In the genomic region with DNA sequence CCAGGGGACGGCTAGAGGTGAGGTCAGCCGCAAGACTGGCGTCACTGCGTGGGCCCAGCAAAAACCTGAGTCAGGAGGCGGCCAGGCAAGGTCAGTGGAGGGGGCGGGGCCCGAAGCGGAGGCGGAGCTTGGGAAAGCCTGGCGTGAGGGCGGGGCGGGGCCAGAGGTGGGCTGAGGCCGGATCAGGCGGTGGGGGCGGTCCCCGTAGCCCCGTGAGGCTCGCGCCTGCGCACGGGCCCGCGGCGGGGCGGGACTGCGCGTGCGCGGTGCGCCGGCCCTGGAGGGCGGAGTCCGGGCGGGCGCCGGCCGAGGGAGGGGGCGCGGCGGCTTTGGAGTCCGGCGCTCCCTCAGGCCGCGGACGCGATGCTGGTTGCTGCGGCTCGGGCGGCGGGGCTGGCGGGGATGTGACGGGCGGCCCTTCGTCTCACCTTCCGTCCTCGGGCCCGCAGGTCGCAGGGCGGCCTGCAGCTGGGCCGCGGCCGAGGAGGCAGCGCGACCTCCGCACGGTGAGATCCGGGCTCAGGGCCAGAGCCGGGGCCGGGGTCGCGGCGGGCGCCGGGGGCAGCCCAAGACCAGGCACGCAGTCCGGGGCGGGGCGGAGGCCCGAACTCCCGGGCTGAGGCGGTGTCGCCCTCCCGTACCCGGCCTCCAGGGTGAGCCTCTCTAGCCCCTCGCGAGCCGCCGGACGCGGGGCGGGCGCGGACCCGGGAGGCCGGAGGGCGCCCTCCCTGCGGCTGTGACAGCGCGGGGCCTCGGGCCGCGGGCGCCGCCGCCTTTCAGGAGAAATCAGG, we compare ENCODE assay signal across 1 cellular context.
TF ChIP-seq lines count a peak whose summit lies in the region.

A gene with protein sequence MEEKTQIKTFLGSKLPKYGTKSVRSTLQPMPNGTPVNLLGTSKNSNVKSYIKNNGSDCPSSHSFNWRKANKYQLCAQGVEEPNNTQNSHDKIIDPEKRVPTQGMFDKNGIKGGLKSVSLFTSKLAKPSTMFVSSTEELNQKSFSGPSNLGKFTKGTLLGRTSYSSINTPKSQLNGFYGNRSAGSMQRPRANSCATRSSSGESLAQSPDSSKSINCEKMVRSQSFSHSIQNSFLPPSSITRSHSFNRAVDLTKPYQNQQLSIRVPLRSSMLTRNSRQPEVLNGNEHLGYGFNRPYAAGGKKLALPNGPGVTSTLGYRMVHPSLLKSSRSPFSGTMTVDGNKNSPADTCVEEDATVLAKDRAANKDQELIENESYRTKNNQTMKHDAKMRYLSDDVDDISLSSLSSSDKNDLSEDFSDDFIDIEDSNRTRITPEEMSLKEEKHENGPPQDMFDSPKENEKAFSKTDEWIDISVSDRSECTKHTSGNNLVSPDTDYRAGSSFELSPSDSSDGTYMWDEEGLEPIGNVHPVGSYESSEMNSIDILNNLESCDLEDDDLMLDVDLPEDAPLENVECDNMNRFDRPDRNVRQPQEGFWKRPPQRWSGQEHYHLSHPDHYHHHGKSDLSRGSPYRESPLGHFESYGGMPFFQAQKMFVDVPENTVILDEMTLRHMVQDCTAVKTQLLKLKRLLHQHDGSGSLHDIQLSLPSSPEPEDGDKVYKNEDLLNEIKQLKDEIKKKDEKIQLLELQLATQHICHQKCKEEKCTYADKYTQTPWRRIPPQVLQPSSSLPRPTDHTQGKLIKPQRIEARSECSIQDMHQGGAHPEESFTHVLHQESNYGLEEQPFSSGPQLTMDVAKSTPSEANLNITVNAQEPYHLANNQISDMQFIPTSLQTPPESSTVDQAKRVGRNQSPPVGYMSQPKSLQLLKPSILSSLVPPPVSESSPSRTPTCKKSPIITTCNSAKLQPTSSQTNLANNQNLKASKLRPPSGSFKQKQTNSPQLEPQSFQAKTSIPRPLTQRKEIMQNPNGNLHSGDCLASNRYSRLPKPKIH (plus strand): TSS at position 287 of the 791 bp plus-strand sequence. CDS start 42,464 bp downstream, outside the sequence.

TF ChIP-seq in K562, 482 proteins besides CTCF, POLR2A, EP300 and RAD21 (continued from another document and continues in another):
- 0 out of 2 replicates have a peak, but pooled peaks have one; percentile 64 for TF ChIP-seq ZNF165 (CRISPR knock-in tag; IDR thresholded peaks at IDR 0.05; ENCODE audit: borderline replicate concordance)
- TF ChIP-seq MYNN (IDR thresholded peaks at IDR 0.05): 0 out of 2 replicates have a peak, but pooled peaks have one; percentile 52
- no peak for TF ChIP-seq MYNN (CRISPR knock-in tag; IDR thresholded peaks at IDR 0.05)
- TF ChIP-seq SMARCA5 (IDR thresholded peaks at IDR 0.05): no peak
- TF ChIP-seq, protein P1, sequence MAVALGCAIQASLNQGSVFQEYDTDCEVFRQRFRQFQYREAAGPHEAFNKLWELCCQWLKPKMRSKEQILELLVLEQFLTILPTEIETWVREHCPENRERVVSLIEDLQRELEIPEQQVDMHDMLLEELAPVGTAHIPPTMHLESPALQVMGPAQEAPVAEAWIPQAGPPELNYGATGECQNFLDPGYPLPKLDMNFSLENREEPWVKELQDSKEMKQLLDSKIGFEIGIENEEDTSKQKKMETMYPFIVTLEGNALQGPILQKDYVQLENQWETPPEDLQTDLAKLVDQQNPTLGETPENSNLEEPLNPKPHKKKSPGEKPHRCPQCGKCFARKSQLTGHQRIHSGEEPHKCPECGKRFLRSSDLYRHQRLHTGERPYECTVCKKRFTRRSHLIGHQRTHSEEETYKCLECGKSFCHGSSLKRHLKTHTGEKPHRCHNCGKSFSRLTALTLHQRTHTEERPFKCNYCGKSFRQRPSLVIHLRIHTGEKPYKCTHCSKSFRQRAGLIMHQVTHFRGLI (CRISPR knock-in tag; IDR thresholded peaks at IDR 0.05): no peak
- peak; percentile 47 for TF ChIP-seq HCFC1 (IDR thresholded peaks at IDR 0.05; ENCODE audit: low read depth, low read length)
- peak; percentile 94 for TF ChIP-seq CREM (IDR thresholded peaks at IDR 0.05; ENCODE audit: low read depth)
- 0 out of 2 replicates have a peak, but pooled peaks have one; percentile 69 for TF ChIP-seq OTX1 (CRISPR knock-in tag; IDR thresholded peaks at IDR 0.05)
- TF ChIP-seq, protein P2, sequence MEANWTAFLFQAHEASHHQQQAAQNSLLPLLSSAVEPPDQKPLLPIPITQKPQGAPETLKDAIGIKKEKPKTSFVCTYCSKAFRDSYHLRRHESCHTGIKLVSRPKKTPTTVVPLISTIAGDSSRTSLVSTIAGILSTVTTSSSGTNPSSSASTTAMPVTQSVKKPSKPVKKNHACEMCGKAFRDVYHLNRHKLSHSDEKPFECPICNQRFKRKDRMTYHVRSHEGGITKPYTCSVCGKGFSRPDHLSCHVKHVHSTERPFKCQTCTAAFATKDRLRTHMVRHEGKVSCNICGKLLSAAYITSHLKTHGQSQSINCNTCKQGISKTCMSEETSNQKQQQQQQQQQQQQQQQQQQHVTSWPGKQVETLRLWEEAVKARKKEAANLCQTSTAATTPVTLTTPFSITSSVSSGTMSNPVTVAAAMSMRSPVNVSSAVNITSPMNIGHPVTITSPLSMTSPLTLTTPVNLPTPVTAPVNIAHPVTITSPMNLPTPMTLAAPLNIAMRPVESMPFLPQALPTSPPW (CRISPR knock-in tag; IDR thresholded peaks at IDR 0.05): peak; percentile 91
- TF ChIP-seq ZFP36 (IDR thresholded peaks at IDR 0.05; ENCODE audit: low read depth, low read length, partially characterized antibody): peak; percentile 59
- TF ChIP-seq FOXM1 (IDR thresholded peaks at IDR 0.05; ENCODE audit: low read depth): no peak
- 0 out of 2 replicates have a peak, but pooled peaks have one; percentile 46 for TF ChIP-seq FOXM1 (CRISPR knock-in tag; IDR thresholded peaks at IDR 0.05; ENCODE audit: low read depth)
- peak; percentile 71; the same call in 1 of the 2 replicates for TF ChIP-seq SIN3B (IDR thresholded peaks at IDR 0.05; ENCODE audit: low read depth)
- TF ChIP-seq NRF1 (conservative IDR thresholded peaks at IDR 0.05 in 1 of 2, IDR thresholded peaks at IDR 0.05 in 1 of 2): peak; percentile 88 to 92
- TF ChIP-seq NFE2 (IDR thresholded peaks at IDR 0.05; ENCODE audit: low read depth): peak; percentile 87
- TF ChIP-seq ESRRB (CRISPR knock-in tag; IDR thresholded peaks at IDR 0.05; ENCODE audit: borderline replicate concordance): no peak
- TF ChIP-seq BHLHE40 (IDR thresholded peaks at IDR 0.05; ENCODE audit: low read length): peak; percentile 18; the same call in 1 of the 2 replicates
- peak; percentile 87 for TF ChIP-seq RB1 (IDR thresholded peaks at IDR 0.05; ENCODE audit: low read depth)
- TF ChIP-seq, protein P3, sequence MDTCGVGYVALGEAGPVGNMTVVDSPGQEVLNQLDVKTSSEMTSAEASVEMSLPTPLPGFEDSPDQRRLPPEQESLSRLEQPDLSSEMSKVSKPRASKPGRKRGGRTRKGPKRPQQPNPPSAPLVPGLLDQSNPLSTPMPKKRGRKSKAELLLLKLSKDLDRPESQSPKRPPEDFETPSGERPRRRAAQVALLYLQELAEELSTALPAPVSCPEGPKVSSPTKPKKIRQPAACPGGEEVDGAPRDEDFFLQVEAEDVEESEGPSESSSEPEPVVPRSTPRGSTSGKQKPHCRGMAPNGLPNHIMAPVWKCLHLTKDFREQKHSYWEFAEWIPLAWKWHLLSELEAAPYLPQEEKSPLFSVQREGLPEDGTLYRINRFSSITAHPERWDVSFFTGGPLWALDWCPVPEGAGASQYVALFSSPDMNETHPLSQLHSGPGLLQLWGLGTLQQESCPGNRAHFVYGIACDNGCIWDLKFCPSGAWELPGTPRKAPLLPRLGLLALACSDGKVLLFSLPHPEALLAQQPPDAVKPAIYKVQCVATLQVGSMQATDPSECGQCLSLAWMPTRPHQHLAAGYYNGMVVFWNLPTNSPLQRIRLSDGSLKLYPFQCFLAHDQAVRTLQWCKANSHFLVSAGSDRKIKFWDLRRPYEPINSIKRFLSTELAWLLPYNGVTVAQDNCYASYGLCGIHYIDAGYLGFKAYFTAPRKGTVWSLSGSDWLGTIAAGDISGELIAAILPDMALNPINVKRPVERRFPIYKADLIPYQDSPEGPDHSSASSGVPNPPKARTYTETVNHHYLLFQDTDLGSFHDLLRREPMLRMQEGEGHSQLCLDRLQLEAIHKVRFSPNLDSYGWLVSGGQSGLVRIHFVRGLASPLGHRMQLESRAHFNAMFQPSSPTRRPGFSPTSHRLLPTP (IDR thresholded peaks at IDR 0.05; ENCODE audit: borderline replicate concordance, extremely low read depth, insufficient read length): peak; percentile 1
- TF ChIP-seq, protein P4, sequence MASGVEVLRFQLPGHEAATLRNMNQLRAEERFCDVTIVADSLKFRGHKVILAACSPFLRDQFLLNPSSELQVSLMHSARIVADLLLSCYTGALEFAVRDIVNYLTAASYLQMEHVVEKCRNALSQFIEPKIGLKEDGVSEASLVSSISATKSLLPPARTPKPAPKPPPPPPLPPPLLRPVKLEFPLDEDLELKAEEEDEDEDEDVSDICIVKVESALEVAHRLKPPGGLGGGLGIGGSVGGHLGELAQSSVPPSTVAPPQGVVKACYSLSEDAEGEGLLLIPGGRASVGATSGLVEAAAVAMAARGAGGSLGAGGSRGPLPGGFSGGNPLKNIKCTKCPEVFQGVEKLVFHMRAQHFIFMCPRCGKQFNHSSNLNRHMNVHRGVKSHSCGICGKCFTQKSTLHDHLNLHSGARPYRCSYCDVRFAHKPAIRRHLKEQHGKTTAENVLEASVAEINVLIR (CRISPR knock-in tag; IDR thresholded peaks at IDR 0.05): peak; percentile 49; the same call in 1 of the 2 replicates
- peak; percentile 91 for TF ChIP-seq CHD1 (IDR thresholded peaks at IDR 0.05; ENCODE audit: low read length)
- TF ChIP-seq, protein P5, sequence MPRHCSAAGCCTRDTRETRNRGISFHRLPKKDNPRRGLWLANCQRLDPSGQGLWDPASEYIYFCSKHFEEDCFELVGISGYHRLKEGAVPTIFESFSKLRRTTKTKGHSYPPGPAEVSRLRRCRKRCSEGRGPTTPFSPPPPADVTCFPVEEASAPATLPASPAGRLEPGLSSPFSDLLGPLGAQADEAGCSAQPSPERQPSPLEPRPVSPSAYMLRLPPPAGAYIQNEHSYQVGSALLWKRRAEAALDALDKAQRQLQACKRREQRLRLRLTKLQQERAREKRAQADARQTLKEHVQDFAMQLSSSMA (CRISPR knock-in tag; IDR thresholded peaks at IDR 0.05): peak; percentile 77; the same call in 1 of the 2 replicates
- TF ChIP-seq, protein P6, sequence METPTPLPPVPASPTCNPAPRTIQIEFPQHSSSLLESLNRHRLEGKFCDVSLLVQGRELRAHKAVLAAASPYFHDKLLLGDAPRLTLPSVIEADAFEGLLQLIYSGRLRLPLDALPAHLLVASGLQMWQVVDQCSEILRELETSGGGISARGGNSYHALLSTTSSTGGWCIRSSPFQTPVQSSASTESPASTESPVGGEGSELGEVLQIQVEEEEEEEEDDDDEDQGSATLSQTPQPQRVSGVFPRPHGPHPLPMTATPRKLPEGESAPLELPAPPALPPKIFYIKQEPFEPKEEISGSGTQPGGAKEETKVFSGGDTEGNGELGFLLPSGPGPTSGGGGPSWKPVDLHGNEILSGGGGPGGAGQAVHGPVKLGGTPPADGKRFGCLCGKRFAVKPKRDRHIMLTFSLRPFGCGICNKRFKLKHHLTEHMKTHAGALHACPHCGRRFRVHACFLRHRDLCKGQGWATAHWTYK (CRISPR knock-in tag; IDR thresholded peaks at IDR 0.05): peak; percentile 77; the same call in 1 of the 2 replicates
- TF ChIP-seq, protein P7, sequence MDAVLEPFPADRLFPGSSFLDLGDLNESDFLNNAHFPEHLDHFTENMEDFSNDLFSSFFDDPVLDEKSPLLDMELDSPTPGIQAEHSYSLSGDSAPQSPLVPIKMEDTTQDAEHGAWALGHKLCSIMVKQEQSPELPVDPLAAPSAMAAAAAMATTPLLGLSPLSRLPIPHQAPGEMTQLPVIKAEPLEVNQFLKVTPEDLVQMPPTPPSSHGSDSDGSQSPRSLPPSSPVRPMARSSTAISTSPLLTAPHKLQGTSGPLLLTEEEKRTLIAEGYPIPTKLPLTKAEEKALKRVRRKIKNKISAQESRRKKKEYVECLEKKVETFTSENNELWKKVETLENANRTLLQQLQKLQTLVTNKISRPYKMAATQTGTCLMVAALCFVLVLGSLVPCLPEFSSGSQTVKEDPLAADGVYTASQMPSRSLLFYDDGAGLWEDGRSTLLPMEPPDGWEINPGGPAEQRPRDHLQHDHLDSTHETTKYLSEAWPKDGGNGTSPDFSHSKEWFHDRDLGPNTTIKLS (IDR thresholded peaks at IDR 0.05; ENCODE audit: borderline replicate concordance, low read depth): 0 out of 2 replicates have a peak, but pooled peaks have one; percentile 20
- peak; percentile 79 for TF ChIP-seq RBFOX2 (IDR thresholded peaks at IDR 0.05; ENCODE audit: low read depth, low read length)
- TF ChIP-seq, protein P8, sequence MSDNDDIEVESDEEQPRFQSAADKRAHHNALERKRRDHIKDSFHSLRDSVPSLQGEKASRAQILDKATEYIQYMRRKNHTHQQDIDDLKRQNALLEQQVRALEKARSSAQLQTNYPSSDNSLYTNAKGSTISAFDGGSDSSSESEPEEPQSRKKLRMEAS (CRISPR knock-in tag; IDR thresholded peaks at IDR 0.05): peak; percentile 80
- TF ChIP-seq, protein P9, sequence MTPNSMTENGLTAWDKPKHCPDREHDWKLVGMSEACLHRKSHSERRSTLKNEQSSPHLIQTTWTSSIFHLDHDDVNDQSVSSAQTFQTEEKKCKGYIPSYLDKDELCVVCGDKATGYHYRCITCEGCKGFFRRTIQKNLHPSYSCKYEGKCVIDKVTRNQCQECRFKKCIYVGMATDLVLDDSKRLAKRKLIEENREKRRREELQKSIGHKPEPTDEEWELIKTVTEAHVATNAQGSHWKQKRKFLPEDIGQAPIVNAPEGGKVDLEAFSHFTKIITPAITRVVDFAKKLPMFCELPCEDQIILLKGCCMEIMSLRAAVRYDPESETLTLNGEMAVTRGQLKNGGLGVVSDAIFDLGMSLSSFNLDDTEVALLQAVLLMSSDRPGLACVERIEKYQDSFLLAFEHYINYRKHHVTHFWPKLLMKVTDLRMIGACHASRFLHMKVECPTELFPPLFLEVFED (CRISPR knock-in tag; conservative IDR thresholded peaks at IDR 0.05): 0 out of 2 replicates have a peak, but pooled peaks have one; percentile 30
- 0 out of 2 replicates have a peak, but pooled peaks have one; percentile 41 for TF ChIP-seq TARDBP (IDR thresholded peaks at IDR 0.05)
- peak; percentile 79 for TF ChIP-seq MAFK (IDR thresholded peaks at IDR 0.05; ENCODE audit: low read length)
- peak; percentile 94 for TF ChIP-seq JUND (IDR thresholded peaks at IDR 0.05; ENCODE audit: borderline replicate concordance, low read depth, low read length)
- TF ChIP-seq JUND (tag; IDR thresholded peaks at IDR 0.05; ENCODE audit: borderline replicate concordance, low read depth, low read length): peak; percentile 89; the same call in 1 of the 3 replicates
- TF ChIP-seq, protein P10, sequence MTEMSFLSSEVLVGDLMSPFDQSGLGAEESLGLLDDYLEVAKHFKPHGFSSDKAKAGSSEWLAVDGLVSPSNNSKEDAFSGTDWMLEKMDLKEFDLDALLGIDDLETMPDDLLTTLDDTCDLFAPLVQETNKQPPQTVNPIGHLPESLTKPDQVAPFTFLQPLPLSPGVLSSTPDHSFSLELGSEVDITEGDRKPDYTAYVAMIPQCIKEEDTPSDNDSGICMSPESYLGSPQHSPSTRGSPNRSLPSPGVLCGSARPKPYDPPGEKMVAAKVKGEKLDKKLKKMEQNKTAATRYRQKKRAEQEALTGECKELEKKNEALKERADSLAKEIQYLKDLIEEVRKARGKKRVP (CRISPR knock-in tag; IDR thresholded peaks at IDR 0.05): 0 out of 2 replicates have a peak, but pooled peaks have one; percentile 20
- TF ChIP-seq KLF1 (tag; IDR thresholded peaks at IDR 0.05): peak; percentile 86
- TF ChIP-seq HDAC8 (tag; IDR thresholded peaks at IDR 0.05): peak; percentile 68; the same call in 1 of the 2 replicates
- no peak for TF ChIP-seq PTBP1 (IDR thresholded peaks at IDR 0.05; ENCODE audit: low read depth, low read length)
- TF ChIP-seq MAZ (CRISPR knock-in tag; conservative IDR thresholded peaks at IDR 0.05 in 1 of 2, IDR thresholded peaks at IDR 0.05 in 1 of 2): peak; percentile 53 to 95
- TF ChIP-seq SAP30 (IDR thresholded peaks at IDR 0.05; ENCODE audit: borderline replicate concordance, insufficient read depth, low read depth, low read length, poor library complexity, severe bottlenecking): peak; percentile 87
- TF ChIP-seq, protein P11, sequence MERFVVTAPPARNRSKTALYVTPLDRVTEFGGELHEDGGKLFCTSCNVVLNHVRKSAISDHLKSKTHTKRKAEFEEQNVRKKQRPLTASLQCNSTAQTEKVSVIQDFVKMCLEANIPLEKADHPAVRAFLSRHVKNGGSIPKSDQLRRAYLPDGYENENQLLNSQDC (CRISPR knock-in tag; IDR thresholded peaks at IDR 0.05): no peak
